16 cellular contexts compared by ENCODE assay signal in the genomic region with DNA sequence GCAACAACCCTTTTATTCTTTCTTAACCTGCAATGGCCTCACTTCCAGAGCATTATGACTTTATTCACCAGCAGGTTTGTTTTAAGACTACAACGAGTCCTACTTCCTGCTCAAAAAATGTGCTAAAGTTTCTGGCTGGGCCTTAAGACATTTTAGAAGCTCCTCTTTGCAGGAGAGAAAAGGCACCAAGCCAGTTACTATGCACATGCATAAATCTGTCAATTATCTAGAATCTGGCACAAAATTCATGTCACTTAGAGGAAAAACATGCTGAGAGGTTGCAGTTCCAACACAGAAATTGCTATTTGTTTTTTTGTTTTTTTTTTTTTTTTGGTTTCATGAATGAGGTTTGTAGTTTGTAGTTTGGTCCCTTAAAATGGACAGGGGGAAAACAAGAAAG.
DNase-seq lines count a peak whose midpoint lies in the region; ATAC-seq and TF ChIP-seq lines count a peak whose summit lies in the region.
"Had no signal": no experiment of that assay in that cellular context is flagged by ENCODE, and none has a peak within 500 bp of the region (broad histone marks: within the 10 kb centered on the region; RNA-seq: fewer than 3 reads in every experiment).

No MANE protein-coding gene starts in this region.

- DNase-seq in DND-41 (no peak), PC-3 (peak; percentile 20), fibroblast of peridontal ligament (ENCODE audit: extremely low read depth) (peak; percentile 7), HPDE6-E6E7 (ENCODE audit: extremely low spot score) (no peak), cardiac septum (ENCODE audit: low spot score) (no peak)
- DNase-seq: ACHN, AML-193, COR-L47, NCI-H1417 treated with DMSO at 0.1 percent for 48 hours, NCI-H2029, NCI-H524, SHP77 treated with DMSO at 0.1 percent for 48 hours had no signal

- H3K9ac ChIP-seq in DND-41 (ENCODE audit: low read depth, low read length) (no peak overlapping the region), PC-3 (ENCODE audit: low read length) (no peak overlapping the region)

- H3K9me3 ChIP-seq in DND-41 (ENCODE audit: insufficient read depth, low read length, severe bottlenecking) (peaks cover 3% of the 10 kb centered on the region), PC-3 (ENCODE audit: low read length) (no peaks in the 10 kb centered on the region), neuron (ENCODE audit: low read length) (no peaks in the 10 kb centered on the region)

- no peaks in the 10 kb centered on the region for H3F3A ChIP-seq in PC-3 (ENCODE audit: low read length, unreplicated experiment)

- CTCF ChIA-PET in PC-3 (lab: Charles Lee): no interaction called here

- no peak for TF ChIP-seq CTCF in DND-41 (IDR thresholded peaks at IDR 0.05; ENCODE audit: borderline replicate concordance, extremely low read depth, low read length, poor library complexity, severe bottlenecking)
- no peak for TF ChIP-seq CTCF in PC-3 (conservative IDR thresholded peaks at IDR 0.05; ENCODE audit: low read depth, low read length)

- no peak for TF ChIP-seq POLR2A in GM18505 (IDR thresholded peaks at IDR 0.05; ENCODE audit: borderline replicate concordance, extremely low read depth, insufficient read depth, insufficient read length)

- no peaks in the 10 kb centered on the region for H3K9me2 ChIP-seq in PC-3 (replicated peaks; ENCODE audit: low read length)

- no peak overlapping the region for H3K4me2 ChIP-seq in DND-41 (ENCODE audit: insufficient read depth, low read length)
- peak overlapping the region; percentile 7; the same call in 1 of the 2 replicates for H3K4me2 ChIP-seq in PC-3 (ENCODE audit: low read length)

- intact Hi-C loops in PC-3 (cut with micrococcal nuclease) (no loop called here), cardiac septum (cut with DNase I) (no loop called here)

- no peaks in the 10 kb centered on the region for H4K20me1 ChIP-seq in DND-41 (ENCODE audit: insufficient read depth, low read length)
- no peaks in the 10 kb centered on the region for H4K20me1 ChIP-seq in PC-3 (ENCODE audit: low read length)

- H3K79me2 ChIP-seq in DND-41 (ENCODE audit: insufficient read depth, low read length) (no peaks in the 10 kb centered on the region), PC-3 (ENCODE audit: low read length) (no peaks in the 10 kb centered on the region)

- H3K4me3 ChIP-seq in DND-41 (ENCODE audit: low read depth in 1 of 2, low read length in 2 of 2) (no peak overlapping the region), PC-3 (ENCODE audit: low read length) (no peak overlapping the region), neuron (ENCODE audit: low read length) (no peak overlapping the region)
- H3K4me3 ChIP-seq: HAP-1 had no signal

- POLR2A ChIA-PET in PC-3 (lab: Charles Lee; ENCODE audit: unreplicated experiment): no interaction called here

- no peaks in the 10 kb centered on the region for H3K36me3 ChIP-seq in DND-41 (ENCODE audit: insufficient read depth, low read length)
- no peaks in the 10 kb centered on the region for H3K36me3 ChIP-seq in PC-3 (ENCODE audit: low read depth, low read length)
- H3K36me3 ChIP-seq in neuron (ENCODE audit: insufficient read depth, low read length): no peaks in the 10 kb centered on the region
- H3K36me3 ChIP-seq: HAP-1 had no signal

- H3K27me3 ChIP-seq in DND-41 (ENCODE audit: insufficient read depth, low read length, poor library complexity): no peaks in the 10 kb centered on the region
- no peaks in the 10 kb centered on the region for H3K27me3 ChIP-seq in PC-3 (ENCODE audit: low read length)
- H3K27me3 ChIP-seq in neuron (ENCODE audit: insufficient read depth, low read length): no peaks in the 10 kb centered on the region

- H3K27ac ChIP-seq in DND-41 (ENCODE audit: low read length) (no peak overlapping the region), PC-3 (ENCODE audit: low read length) (no peak overlapping the region)

- H2AFZ ChIP-seq in DND-41 (ENCODE audit: low read depth, low read length) (peak overlapping the region; percentile 68), PC-3 (ENCODE audit: low read length) (peak overlapping the region; percentile 39), neuron (ENCODE audit: low read depth, low read length) (peak overlapping the region; percentile 47)

- peaks cover 5% of the 10 kb centered on the region; the same call in 1 of the 2 replicates for H3K4me1 ChIP-seq in DND-41 (ENCODE audit: insufficient read depth, low read length)
- H3K4me1 ChIP-seq in PC-3 (ENCODE audit: insufficient read depth, low read length): peaks cover 24% of the 10 kb centered on the region
- peaks cover 16% of the 10 kb centered on the region for H3K4me1 ChIP-seq in neuron (ENCODE audit: insufficient read depth, low read length)

- no TSS peak for BruUV-seq in PC-3 (replicated peaks; lab: Mats Ljungman, UMichigan)

- ATAC-seq in DND-41 (ENCODE audit: insufficient read depth, low read depth): no peak; the same call in 2 of the 3 replicates
- ATAC-seq in PC-3: peak; percentile 48
- ATAC-seq in GM18505 (IDR thresholded peaks at IDR 0.05; ENCODE audit: unreplicated experiment): no peak
- ATAC-seq in HG03432 (IDR thresholded peaks at IDR 0.05; ENCODE audit: unreplicated experiment): no peak

Comparison
In these comparisons a context has a peak if more than half of its experiments do, and no peak if none do; other contexts are left out.
1. DNase-seq: peak in PC-3 (single experiment) and fibroblast of peridontal ligament (single experiment); none in DND-41 (single experiment), HPDE6-E6E7 (single experiment) and cardiac septum (single experiment).
2. Peak in every context shown above with its lines, with median percentiles within 50 percentile points of each other: H2AFZ ChIP-seq.